ENCODE assay signal across 31 cellular contexts in genomic region chr18:74395006-74395405, GRCh38.
"Had no signal": no experiment of that assay in that cellular context is flagged by ENCODE, and none has a peak within 500 bp of the region (broad histone marks: within the 10 kb centered on the region; RNA-seq: fewer than 3 reads in every experiment).

No MANE protein-coding gene starts in this region.

- H3K36me3 Mint-ChIP-seq: naive thymus-derived CD4-positive, alpha-beta T cell; natural killer cell; stimulated activated memory B cell treated with anti-CD40 and anti-IgM and Interleukin-4, amounts not matched to agents 10 μg/mL and 1 μg/mL and 100 μg/mL, for 72 hours; type B pancreatic cell had no signal

- H3K9me3 ChIP-seq: neutrophil, pancreas, psoas muscle, right lobe of liver, spleen, suprapubic skin, testis, tibial artery, transverse colon, upper lobe of right lung, uterus had no signal

- H3K27ac Mint-ChIP-seq: natural killer cell; progenitor cell of endocrine pancreas; stimulated activated memory B cell treated with anti-CD40 and anti-IgM and Interleukin-4, amounts not matched to agents 10 μg/mL and 1 μg/mL and 100 μg/mL, for 72 hours; stimulated activated naive CD8-positive, alpha-beta T cell treated with anti-CD3 and anti-CD28 coated beads, Interleukin-15, amount 100 ng/mL, for 72 hours; type B pancreatic cell had no signal

- H3K27me3 Mint-ChIP-seq: stimulated activated naive CD8-positive, alpha-beta T cell treated with anti-CD3 and anti-CD28 coated beads, Interleukin-15, amount 100 ng/mL, for 72 hours had no signal

- DNase-seq: naive thymus-derived CD4-positive, alpha-beta T cell; natural killer cell; nephron progenitor cell; nucleus accumbens; pancreas; psoas muscle; right cardiac atrium; spleen; stimulated activated CD4-positive, alpha-beta T cell treated with anti-CD3 and anti-CD28 coated beads, Interleukin-12 subunit alpha, Interleukin-12 subunit beta, amount 100 ng/mL, for 4 hours; stimulated activated CD4-positive, alpha-beta T cell treated with anti-CD3 and anti-CD28 coated beads, Interleukin-1b, Interleukin-23, amount 100 ng/mL, for 48 hours; stimulated activated CD4-positive, alpha-beta T cell treated with anti-CD3 and anti-CD28 coated beads, Interleukin-4, amount 100 ng/mL, for 1 hour; stimulated activated CD4-positive, alpha-beta T cell treated with anti-CD3 and anti-CD28 coated beads, Interleukin-4, amount 100 ng/mL, for 4 hours; stimulated activated CD8-positive, alpha-beta memory T cell treated with anti-CD3 and anti-CD28 coated beads, Interleukin-4, amount 100 ng/mL, for 48 hours; stimulated activated naive CD4-positive, alpha-beta T cell; stimulated activated naive CD8-positive, alpha-beta T cell treated with anti-CD3 and anti-CD28 coated beads, Interleukin-15, amount 100 ng/mL, for 72 hours; stimulated activated naive CD8-positive, alpha-beta T cell treated with anti-CD3 and anti-CD28 coated beads, Interleukin-15, Interleukin-2, amounts not matched to agents 100 U/mL and 50 U/mL, for 24 hours; substantia nigra; testis; tibial artery; transverse colon; uterus had no signal

- H3K4me2 ChIP-seq: smooth muscle cell had no signal

- H3K4me3 Mint-ChIP-seq: naive thymus-derived CD4-positive, alpha-beta T cell; natural killer cell; nephron progenitor cell; neural crest cell; stimulated activated memory B cell treated with anti-CD40 and anti-IgM and Interleukin-4, amounts not matched to agents 10 μg/mL and 1 μg/mL and 100 μg/mL, for 72 hours; stimulated activated naive CD8-positive, alpha-beta T cell treated with anti-CD3 and anti-CD28 coated beads, Interleukin-15, amount 100 ng/mL, for 72 hours; type B pancreatic cell had no signal

- H3K4me1 ChIP-seq: psoas muscle, right lobe of liver had no signal

- H3K9me3 Mint-ChIP-seq: naive thymus-derived CD4-positive, alpha-beta T cell; natural killer cell; nephron progenitor cell; neural crest cell; stimulated activated memory B cell treated with anti-CD40 and anti-IgM and Interleukin-4, amounts not matched to agents 10 μg/mL and 1 μg/mL and 100 μg/mL, for 72 hours; stimulated activated naive CD8-positive, alpha-beta T cell treated with anti-CD3 and anti-CD28 coated beads, Interleukin-15, amount 100 ng/mL, for 72 hours; type B pancreatic cell had no signal

- H3K27me3 ChIP-seq: pancreas, right lobe of liver, suprapubic skin, testis, tibial artery, transverse colon, upper lobe of right lung, uterus had no signal

- H3K4me3 ChIP-seq: pancreas, psoas muscle, right lobe of liver, skin epidermis, smooth muscle cell, spleen, suprapubic skin, testis, transverse colon, upper lobe of right lung, uterus had no signal

- H3K4me1 Mint-ChIP-seq: natural killer cell; neural crest cell; stimulated activated memory B cell treated with anti-CD40 and anti-IgM and Interleukin-4, amounts not matched to agents 10 μg/mL and 1 μg/mL and 100 μg/mL, for 72 hours had no signal

- H3K27ac ChIP-seq: neutrophil, pancreas, psoas muscle, right lobe of liver, skin epidermis, spleen, suprapubic skin, testis, transverse colon, upper lobe of right lung, uterus had no signal

- H3K36me3 ChIP-seq: neutrophil, pancreas, right lobe of liver, spleen, suprapubic skin, tibial artery, transverse colon, upper lobe of right lung, uterus had no signal

- ATAC-seq: naive thymus-derived CD4-positive, alpha-beta T cell; natural killer cell; psoas muscle; stimulated activated memory B cell treated with anti-CD40 and anti-IgM and Interleukin-4, amounts not matched to agents 10 μg/mL and 1 μg/mL and 100 μg/mL, for 72 hours; stimulated activated naive CD8-positive, alpha-beta T cell treated with anti-CD3 and anti-CD28 coated beads, Interleukin-15, amount 100 ng/mL, for 72 hours; stimulated activated naive CD8-positive, alpha-beta T cell treated with anti-CD3 and anti-CD28 coated beads, Interleukin-15, Interleukin-2, amounts not matched to agents 100 U/mL and 50 U/mL, for 24 hours had no signal
